In genomic region chr10:96765406-96766240, GRCh38 we compare ENCODE assay signal across 8 cellular contexts. TPM values are rescaled to one million over a fixed set of nuclear protein-coding genes. Genes with fewer than 3 reads are reported as not detected.
DNase-seq lines count a peak whose midpoint lies in the region; TF ChIP-seq lines count a peak whose summit lies in the region.

No MANE protein-coding gene starts in this region.

- TF ChIP-seq CTCF in WI38 (IDR thresholded peaks at IDR 0.05; ENCODE audit: low read depth, low read length) (peak; percentile 92), kidney epithelial cell (IDR thresholded peaks at IDR 0.05; ENCODE audit: insufficient read depth, low read length, poor library complexity, severe bottlenecking) (peak; percentile 87)

- no peaks in the 10 kb centered on the region for H3K27me3 ChIP-seq in kidney epithelial cell (ENCODE audit: control insufficient read depth, insufficient read depth, low read length)

- H3K36me3 ChIP-seq in kidney epithelial cell (ENCODE audit: control insufficient read depth, insufficient read depth, low read length): no peaks in the 10 kb centered on the region

- in situ Hi-C loops in T47D (cut with HindIII; ENCODE audit: low pct_unique_long_range_greater_than_20kb, low sequenced_read_pairs): no loop called here

- H3K4me3 ChIP-seq in WI38 (ENCODE audit: low read depth, low read length): no peak overlapping the region
- no peak overlapping the region for H3K4me3 ChIP-seq in kidney epithelial cell (ENCODE audit: low read depth, low read length)

- DNase-seq in NCI-H1436 (lab: John Stamatoyannopoulos, UW): peak; percentile 38
- DNase-seq in NCI-H1436 treated with DMSO at 0.1 percent for 48 hours (lab: John Stamatoyannopoulos, UW): no peak
- DNase-seq in LHCN-M2 (ENCODE audit: low read depth): peak; percentile 45
- peak; percentile 31 to 71 for DNase-seq in T47D (ENCODE audit: low read depth in 1 of 2, low spot score in 1 of 2)
- peak; percentile 18 for DNase-seq in kidney epithelial cell (ENCODE audit: low read depth)
- DNase-seq in stimulated activated CD4-positive, alpha-beta T cell treated with anti-CD3 and anti-CD28 coated beads, Interleukin-4, amount 100 ng/mL, for 1 hour: peak; percentile 77
- DNase-seq in NCI-H345 (lab: John Stamatoyannopoulos, UW): no peak

RNA-seq across cellular contexts. Expression of gene PIK3AP1, which starts 45.3 kb away (rescaled TPM):
- total RNA-seq in LHCN-M2 (2014; rRNA removed) (0.11 TPM in 1 of 2 replicates, not detected in the other), kidney epithelial cell (8.9 and 10.5 TPM in 2 replicates)
- 0.11 TPM for polyA plus RNA-seq in LHCN-M2 (2012)

Comparison
In these comparisons a context has a peak if more than half of its experiments do, and no peak if none do; other contexts are left out.
1. DNase-seq: peak in NCI-H1436 (single experiment), LHCN-M2 (single experiment), T47D (2 of 2), kidney epithelial cell (single experiment) and stimulated activated CD4-positive, alpha-beta T cell treated with anti-CD3 and anti-CD28 coated beads, Interleukin-4, amount 100 ng/mL, for 1 hour (single experiment); none in NCI-H1436 treated with DMSO at 0.1 percent for 48 hours (single experiment) and NCI-H345 (single experiment).